2 cellular contexts compared by ENCODE assay signal in genomic region chr1:178367151-178367550, GRCh38.
TF ChIP-seq lines count a peak whose summit lies in the region.

No MANE protein-coding gene starts in this region.

TF ChIP-seq in IMR-90, 13 proteins besides CTCF, POLR2A, EP300 and RAD21 (continued from another document):
- TF ChIP-seq FOS (IDR thresholded peaks at IDR 0.05; ENCODE audit: low read depth, low read length) (no peak), NFE2L2 (IDR thresholded peaks at IDR 0.05; ENCODE audit: low read depth, low read length) (no peak)

TF ChIP-seq in WTC11, 78 proteins besides CTCF, POLR2A, EP300 and RAD21 (continued from another document):
- TF ChIP-seq, protein P1, sequence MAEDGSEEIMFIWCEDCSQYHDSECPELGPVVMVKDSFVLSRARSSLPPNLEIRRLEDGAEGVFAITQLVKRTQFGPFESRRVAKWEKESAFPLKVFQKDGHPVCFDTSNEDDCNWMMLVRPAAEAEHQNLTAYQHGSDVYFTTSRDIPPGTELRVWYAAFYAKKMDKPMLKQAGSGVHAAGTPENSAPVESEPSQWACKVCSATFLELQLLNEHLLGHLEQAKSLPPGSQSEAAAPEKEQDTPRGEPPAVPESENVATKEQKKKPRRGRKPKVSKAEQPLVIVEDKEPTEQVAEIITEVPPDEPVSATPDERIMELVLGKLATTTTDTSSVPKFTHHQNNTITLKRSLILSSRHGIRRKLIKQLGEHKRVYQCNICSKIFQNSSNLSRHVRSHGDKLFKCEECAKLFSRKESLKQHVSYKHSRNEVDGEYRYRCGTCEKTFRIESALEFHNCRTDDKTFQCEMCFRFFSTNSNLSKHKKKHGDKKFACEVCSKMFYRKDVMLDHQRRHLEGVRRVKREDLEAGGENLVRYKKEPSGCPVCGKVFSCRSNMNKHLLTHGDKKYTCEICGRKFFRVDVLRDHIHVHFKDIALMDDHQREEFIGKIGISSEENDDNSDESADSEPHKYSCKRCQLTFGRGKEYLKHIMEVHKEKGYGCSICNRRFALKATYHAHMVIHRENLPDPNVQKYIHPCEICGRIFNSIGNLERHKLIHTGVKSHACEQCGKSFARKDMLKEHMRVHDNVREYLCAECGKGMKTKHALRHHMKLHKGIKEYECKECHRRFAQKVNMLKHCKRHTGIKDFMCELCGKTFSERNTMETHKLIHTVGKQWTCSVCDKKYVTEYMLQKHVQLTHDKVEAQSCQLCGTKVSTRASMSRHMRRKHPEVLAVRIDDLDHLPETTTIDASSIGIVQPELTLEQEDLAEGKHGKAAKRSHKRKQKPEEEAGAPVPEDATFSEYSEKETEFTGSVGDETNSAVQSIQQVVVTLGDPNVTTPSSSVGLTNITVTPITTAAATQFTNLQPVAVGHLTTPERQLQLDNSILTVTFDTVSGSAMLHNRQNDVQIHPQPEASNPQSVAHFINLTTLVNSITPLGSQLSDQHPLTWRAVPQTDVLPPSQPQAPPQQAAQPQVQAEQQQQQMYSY (CRISPR knock-in tag; IDR thresholded peaks at IDR 0.05) = no peak
- TF ChIP-seq, protein P2, sequence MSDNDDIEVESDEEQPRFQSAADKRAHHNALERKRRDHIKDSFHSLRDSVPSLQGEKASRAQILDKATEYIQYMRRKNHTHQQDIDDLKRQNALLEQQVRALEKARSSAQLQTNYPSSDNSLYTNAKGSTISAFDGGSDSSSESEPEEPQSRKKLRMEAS (CRISPR knock-in tag; IDR thresholded peaks at IDR 0.05) = no peak
- TF ChIP-seq ZNF138 (CRISPR knock-in tag; conservative IDR thresholded peaks at IDR 0.05) (no peak), ZNF423 (CRISPR knock-in tag; IDR thresholded peaks at IDR 0.05) (no peak), ZNF396 (CRISPR knock-in tag; IDR thresholded peaks at IDR 0.05; ENCODE audit: borderline replicate concordance) (no peak), ZBTB21 (CRISPR knock-in tag; IDR thresholded peaks at IDR 0.05; ENCODE audit: borderline replicate concordance) (no peak), TCF7 (CRISPR knock-in tag; IDR thresholded peaks at IDR 0.05; ENCODE audit: low read depth) (no peak), CBFB (CRISPR knock-in tag; IDR thresholded peaks at IDR 0.05; ENCODE audit: low read depth) (no peak), FOXP1 (CRISPR knock-in tag; IDR thresholded peaks at IDR 0.05; ENCODE audit: borderline replicate concordance) (no peak), ATF3 (CRISPR knock-in tag; conservative IDR thresholded peaks at IDR 0.05) (no peak), KAT7 (CRISPR knock-in tag; IDR thresholded peaks at IDR 0.05; ENCODE audit: borderline replicate concordance) (no peak), GRHL2 (CRISPR knock-in tag; IDR thresholded peaks at IDR 0.05; ENCODE audit: insufficient replicate concordance, severe bottlenecking) (no peak), ZNF121 (CRISPR knock-in tag; IDR thresholded peaks at IDR 0.05) (no peak)
